Comparison of ENCODE assay signal across 35 cellular contexts in the genomic region with DNA sequence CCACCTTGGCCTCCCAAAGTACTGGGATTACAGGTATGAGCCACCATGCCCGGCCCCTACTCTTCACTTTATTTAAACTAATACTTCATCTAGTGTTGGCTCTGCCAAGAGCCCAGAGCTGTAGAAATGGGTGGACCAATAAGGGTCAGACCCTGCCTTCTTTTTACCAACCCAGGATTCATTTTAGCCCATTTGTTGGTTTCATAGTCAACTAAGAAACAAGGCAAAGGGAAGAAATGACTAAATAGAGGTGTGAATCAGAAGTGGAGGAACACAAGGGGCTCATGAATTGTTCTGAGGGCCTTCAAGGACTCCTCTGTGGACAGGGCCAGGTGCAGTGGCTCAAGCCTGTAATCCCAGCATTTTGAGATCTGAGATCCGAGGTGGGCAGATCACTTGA. TPM values are rescaled to one million over a fixed set of nuclear protein-coding genes. Genes with fewer than 3 reads are reported as not detected.
DNase-seq lines count a peak whose midpoint lies in the region; ATAC-seq and TF ChIP-seq lines count a peak whose summit lies in the region.
"Had no signal": no experiment of that assay in that cellular context is flagged by ENCODE, and none has a peak within 500 bp of the region (broad histone marks: within the 10 kb centered on the region; RNA-seq: fewer than 3 reads in every experiment).

No MANE protein-coding gene starts in this region.

- H4K20me1 ChIP-seq in PC-9 (ENCODE audit: insufficient read depth) (no peaks in the 10 kb centered on the region), smooth muscle cell (ENCODE audit: low read depth) (no peaks in the 10 kb centered on the region)

- no peaks in the 10 kb centered on the region for H3K36me3 Mint-ChIP-seq in activated naive CD4-positive, alpha-beta T cell treated with anti-CD3 and anti-CD28 coated beads, Interleukin-2, amount 50 U/mL, for 72 hours
- H3K36me3 Mint-ChIP-seq in activated naive CD4-positive, alpha-beta T cell treated with anti-CD3 and anti-CD28 coated beads, Interleukin-2, amount 10 ng/mL, durations not matched to agents 7 days and 5 days, result no peaks in the 10 kb centered on the region
- H3K36me3 Mint-ChIP-seq: immature natural killer cell, neural progenitor cell had no signal

- peaks cover 43% of the 10 kb centered on the region; the same call in 1 of the 2 replicates for H3F3A ChIP-seq in PC-9 (ENCODE audit: insufficient read depth, low read depth)
- H3F3A ChIP-seq in smooth muscle cell (ENCODE audit: low read depth), result peaks cover 5% of the 10 kb centered on the region

- H3K79me2 ChIP-seq in PC-9 (ENCODE audit: low read depth) (no peaks in the 10 kb centered on the region), smooth muscle cell (ENCODE audit: low read depth) (no peaks in the 10 kb centered on the region)

- no peak overlapping the region for H3K9ac ChIP-seq in smooth muscle cell (ENCODE audit: low read depth)
- H3K9ac ChIP-seq: neural progenitor cell had no signal

- peaks cover 60% of the 10 kb centered on the region for H3K4me1 ChIP-seq in PC-9 (replicated peaks; ENCODE audit: insufficient read depth)
- no peaks in the 10 kb centered on the region for H3K4me1 ChIP-seq in right cardiac atrium (ENCODE audit: control insufficient read depth, insufficient read depth, low read length)
- H3K4me1 ChIP-seq in smooth muscle cell (ENCODE audit: low read depth), result peaks cover 7% of the 10 kb centered on the region
- H3K4me1 ChIP-seq: colonic mucosa, neural progenitor cell had no signal

- TF ChIP-seq CTCF in PC-9 (conservative IDR thresholded peaks at IDR 0.05) (no peak), smooth muscle cell (IDR thresholded peaks at IDR 0.05; ENCODE audit: borderline replicate concordance, insufficient read depth, poor library complexity, severe bottlenecking) (no peak)

- intact Hi-C loops in PC-9 (cut with micrococcal nuclease; ENCODE audit: unreplicated experiment), result loop anchor here (1.0 to 5.0 kb wide), 4 partner anchors 31 to 111 kb away; no protein-coding TSS in a partner anchor
- intact Hi-C loops in right cardiac atrium (cut with DNase I), result loop anchor here (2.0 to 5.0 kb wide), 2 partner anchors 39 kb away; no protein-coding TSS in a partner anchor

- DNase-seq in activated naive CD4-positive, alpha-beta T cell treated with anti-CD3 and anti-CD28 coated beads, Interleukin-2, amount 50 U/mL, for 72 hours (ENCODE audit: low spot score in 2 of 2), result no peak
- no peak for DNase-seq in activated naive CD4-positive, alpha-beta T cell treated with anti-CD3 and anti-CD28 coated beads, Interleukin-2, amount 10 ng/mL, durations not matched to agents 7 days and 5 days
- DNase-seq in PC-9 (no peak), right cardiac atrium (no peak), smooth muscle cell (lab: John Stamatoyannopoulos, UW; ENCODE audit: unreplicated experiment) (no peak)
- DNase-seq in stimulated activated CD4-positive, alpha-beta T cell treated with anti-CD3 and anti-CD28 coated beads, Interleukin-2, amount 100 ng/mL, for 24 hours, result no peak
- DNase-seq: activated CD4-positive, alpha-beta T cell treated with anti-CD3 and anti-CD28 coated beads, Interleukin-2, amount 50 U/mL, for 4 hours; activated CD4-positive, CD25-positive, alpha-beta regulatory T cell; activated naive CD4-positive, alpha-beta T cell treated with anti-CD3 and anti-CD28 coated beads, Interleukin-2, amount 50 U/mL, for 16 hours; Calu3; CD4-positive, CD25-positive, alpha-beta regulatory T cell; colonic mucosa; DMS79 treated with DMSO at 0.1 percent for 48 hours; effector CD4-positive, alpha-beta T cell; GDM1; immature natural killer cell; KG1; MG63; NCI-H1105 treated with DMSO at 0.1 percent for 48 hours; NCI-H187 treated with DMSO at 0.1 percent for 48 hours; NCI-H2171; NCI-H510A treated with DMSO at 0.1 percent for 48 hours; RPMI8226; stimulated activated naive B cell treated with anti-CD40 and anti-IgM and Interleukin-4, amounts not matched to agents 10 μg/mL and 1 μg/mL and 100 μg/mL, for 72 hours; substantia nigra; upper lobe of right lung had no signal

- H3K9me3 Mint-ChIP-seq in activated naive CD4-positive, alpha-beta T cell treated with anti-CD3 and anti-CD28 coated beads, Interleukin-2, amount 50 U/mL, for 72 hours, result no peaks in the 10 kb centered on the region
- no peaks in the 10 kb centered on the region for H3K9me3 Mint-ChIP-seq in activated naive CD4-positive, alpha-beta T cell treated with anti-CD3 and anti-CD28 coated beads, Interleukin-2, amount 10 ng/mL, durations not matched to agents 7 days and 5 days
- H3K9me3 Mint-ChIP-seq: activated T-helper 1 cell treated with anti-CD3 and anti-CD28 coated beads, Interleukin-12 subunit alpha, Interleukin-12 subunit beta, Interleukin-2, Interleukin-4 antibody, amounts not matched to agents 30 ng/mL and 10 ng/mL and 1 ng/mL, durations not matched to agents 14 hours and 24 hours and 36 hours; CD4-positive, CD25-positive, alpha-beta regulatory T cell; immature natural killer cell; neural progenitor cell; stimulated activated naive B cell treated with anti-CD40 and anti-IgM and Interleukin-4, amounts not matched to agents 10 μg/mL and 1 μg/mL and 100 μg/mL, for 72 hours; T-helper 1 cell treated with Interleukin-12 subunit alpha and Interleukin-12 subunit beta and Interleukin-4 antibody, amounts not matched to agents 30 μg/mL and 1 μg/mL, for 36 hours had no signal

- H3K9me3 ChIP-seq in PC-9 (ENCODE audit: insufficient read depth, low read depth) (no peaks in the 10 kb centered on the region), right cardiac atrium (ENCODE audit: control insufficient read depth, low read length) (no peaks in the 10 kb centered on the region), smooth muscle cell (replicated peaks; ENCODE audit: low read depth) (no peaks in the 10 kb centered on the region)
- H3K9me3 ChIP-seq: colonic mucosa, MG63, upper lobe of right lung had no signal

- peak overlapping the region in 1 of 2 donors; percentile 1 for H3K27ac Mint-ChIP-seq in activated naive CD4-positive, alpha-beta T cell treated with anti-CD3 and anti-CD28 coated beads, Interleukin-2, amount 50 U/mL, for 72 hours
- H3K27ac Mint-ChIP-seq in activated naive CD4-positive, alpha-beta T cell treated with anti-CD3 and anti-CD28 coated beads, Interleukin-2, amount 10 ng/mL, durations not matched to agents 7 days and 5 days, result no peak overlapping the region
- H3K27ac Mint-ChIP-seq: activated T-helper 1 cell treated with anti-CD3 and anti-CD28 coated beads, Interleukin-12 subunit alpha, Interleukin-12 subunit beta, Interleukin-2, Interleukin-4 antibody, amounts not matched to agents 30 ng/mL and 10 ng/mL and 1 ng/mL, durations not matched to agents 14 hours and 24 hours and 36 hours; T-helper 1 cell treated with Interleukin-12 subunit alpha and Interleukin-12 subunit beta and Interleukin-4 antibody, amounts not matched to agents 30 μg/mL and 1 μg/mL, for 36 hours had no signal

- POLR2A ChIA-PET in PC-9 (lab: Charles Lee; ENCODE audit: unreplicated experiment), result no interaction called here

- H2AFZ ChIP-seq in PC-9, result no peak overlapping the region
- H2AFZ ChIP-seq in smooth muscle cell (ENCODE audit: low read depth), result no peak overlapping the region
- H2AFZ ChIP-seq: neural progenitor cell had no signal

- CTCF ChIA-PET in activated naive CD4-positive, alpha-beta T cell treated with anti-CD3 and anti-CD28 coated beads, Interleukin-2, amount 10 ng/mL, durations not matched to agents 7 days and 5 days (lab: Charles Lee), result interaction anchor here (4.5 kb wide), 1 partner anchor 20 kb away, joined by 31 read pairs; no protein-coding TSS in a partner anchor
- CTCF ChIA-PET in PC-9 (lab: Charles Lee), result no interaction called here

- H3K4me3 ChIP-seq in PC-9, result no peak overlapping the region
- H3K4me3 ChIP-seq in right cardiac atrium (ENCODE audit: low read length), result no peak overlapping the region
- H3K4me3 ChIP-seq in smooth muscle cell, result no peak overlapping the region
- H3K4me3 ChIP-seq: colonic mucosa, MG63, neural progenitor cell, upper lobe of right lung had no signal

- H3K27me3 ChIP-seq in PC-9 (ENCODE audit: insufficient read depth, low read depth) (no peaks in the 10 kb centered on the region), right cardiac atrium (ENCODE audit: control insufficient read depth, insufficient read depth) (no peaks in the 10 kb centered on the region), smooth muscle cell (ENCODE audit: low read depth) (no peaks in the 10 kb centered on the region)
- H3K27me3 ChIP-seq: colonic mucosa, MG63, neural progenitor cell, upper lobe of right lung had no signal

- H3K27ac ChIP-seq in PC-9 (peak overlapping the region; percentile 43), right cardiac atrium (ENCODE audit: low read length) (peak overlapping the region; percentile 90), smooth muscle cell (ENCODE audit: low read depth) (peak overlapping the region; percentile 70)
- H3K27ac ChIP-seq: colonic mucosa, HL-60, neural progenitor cell had no signal

- H3K36me3 ChIP-seq in PC-9 (ENCODE audit: low read depth) (no peaks in the 10 kb centered on the region), smooth muscle cell (ENCODE audit: low read depth) (no peaks in the 10 kb centered on the region)
- H3K36me3 ChIP-seq: colonic mucosa, MG63, neural progenitor cell had no signal

- no peaks in the 10 kb centered on the region for H3K9me2 ChIP-seq in PC-9 (ENCODE audit: insufficient read depth)

- peak; percentile 17 to 78 for ATAC-seq in activated naive CD4-positive, alpha-beta T cell treated with anti-CD3 and anti-CD28 coated beads, Interleukin-2, amount 50 U/mL, for 72 hours
- ATAC-seq in right cardiac atrium (no peak), HG03565 (IDR thresholded peaks at IDR 0.05; ENCODE audit: unreplicated experiment) (no peak), HG02970 (IDR thresholded peaks at IDR 0.05; ENCODE audit: low FRiP score, unreplicated experiment) (no peak)
- ATAC-seq: stimulated activated naive B cell treated with anti-CD40 and anti-IgM and Interleukin-4, amounts not matched to agents 10 μg/mL and 1 μg/mL and 100 μg/mL, for 72 hours had no signal

- WGBS in right cardiac atrium, result 69% methylated on average over 2 of the region's 2 CpGs
- WGBS in smooth muscle cell (ENCODE audit: low lambda C conversion rate), result 47% methylated on average over 2 of the region's 2 CpGs

- H3K4me2 ChIP-seq in PC-9 (no peak overlapping the region), smooth muscle cell (no peak overlapping the region)
- H3K4me2 ChIP-seq: neural progenitor cell had no signal

- H3K4me3 Mint-ChIP-seq in activated naive CD4-positive, alpha-beta T cell treated with anti-CD3 and anti-CD28 coated beads, Interleukin-2, amount 10 ng/mL, durations not matched to agents 7 days and 5 days, result no peak overlapping the region
- H3K4me3 Mint-ChIP-seq: activated T-helper 1 cell treated with anti-CD3 and anti-CD28 coated beads, Interleukin-12 subunit alpha, Interleukin-12 subunit beta, Interleukin-2, Interleukin-4 antibody, amounts not matched to agents 30 ng/mL and 10 ng/mL and 1 ng/mL, durations not matched to agents 14 hours and 24 hours and 36 hours; CD4-positive, CD25-positive, alpha-beta regulatory T cell; immature natural killer cell; stimulated activated naive B cell treated with anti-CD40 and anti-IgM and Interleukin-4, amounts not matched to agents 10 μg/mL and 1 μg/mL and 100 μg/mL, for 72 hours; T-helper 1 cell treated with Interleukin-12 subunit alpha and Interleukin-12 subunit beta and Interleukin-4 antibody, amounts not matched to agents 30 μg/mL and 1 μg/mL, for 36 hours had no signal

- H3K27me3 Mint-ChIP-seq in activated naive CD4-positive, alpha-beta T cell treated with anti-CD3 and anti-CD28 coated beads, Interleukin-2, amount 10 ng/mL, durations not matched to agents 7 days and 5 days, result peaks cover 26% of the 10 kb centered on the region

- no peaks in the 10 kb centered on the region for H3K4me1 Mint-ChIP-seq in activated naive CD4-positive, alpha-beta T cell treated with anti-CD3 and anti-CD28 coated beads, Interleukin-2, amount 10 ng/mL, durations not matched to agents 7 days and 5 days
- H3K4me1 Mint-ChIP-seq: CD4-positive, CD25-positive, alpha-beta regulatory T cell; immature natural killer cell had no signal

- no TSS peak for BruUV-seq in PC-9 (replicated peaks; lab: Mats Ljungman, UMichigan)

RNA-seq across cellular contexts. Expression of a gene that starts 1.1 kb away (rescaled TPM):
- total RNA-seq in activated naive CD4-positive, alpha-beta T cell treated with anti-CD3 and anti-CD28 coated beads, Interleukin-2, amount 50 U/mL, for 72 hours, result under 1 TPM; 0.25 to 0.39 TPM
- total RNA-seq in PC-9 (2021) (5.5 and 8.4 TPM in 2 replicates), right cardiac atrium (10 to 100 TPM in 3 of 4 donors, 1 to 10 TPM in 1; 9.9 to 19.3 (median 17.8) TPM), smooth muscle cell (not detected in 2 replicates)
- polyA plus RNA-seq in right cardiac atrium (67.6 TPM), smooth muscle cell (0.30 TPM in 1 of 2 replicates, not detected in the other)
- total RNA-seq: activated T-helper 1 cell treated with anti-CD3 and anti-CD28 coated beads, Interleukin-12 subunit alpha, Interleukin-12 subunit beta, Interleukin-2, Interleukin-4 antibody, amounts not matched to agents 30 ng/mL and 10 ng/mL and 1 ng/mL, durations not matched to agents 14 hours and 24 hours and 36 hours; CD4-positive, CD25-positive, alpha-beta regulatory T cell; left lobe of liver; mesenteric fat pad; sciatic nerve had no signal
- polyA plus RNA-seq: CD4-positive, CD25-positive, alpha-beta regulatory T cell; immature natural killer cell had no signal

RNA-seq across cellular contexts. Expression of a gene that starts 10.5 kb away (rescaled TPM):
- not detected for total RNA-seq in activated naive CD4-positive, alpha-beta T cell treated with anti-CD3 and anti-CD28 coated beads, Interleukin-2, amount 50 U/mL, for 72 hours
- 3.4 and 4.4 TPM in 2 replicates for total RNA-seq in PC-9 (2021)
- total RNA-seq in right cardiac atrium, result 10 to 100 TPM in 3 of 4 donors, 1 to 10 TPM in 1; 4.4 to 13.4 (median 11.7) TPM
- 15.0 TPM for polyA plus RNA-seq in right cardiac atrium
- total RNA-seq in smooth muscle cell, result not detected in 2 replicates
- 0.10 TPM in 1 of 2 replicates, not detected in the other for polyA plus RNA-seq in smooth muscle cell
- total RNA-seq: activated T-helper 1 cell treated with anti-CD3 and anti-CD28 coated beads, Interleukin-12 subunit alpha, Interleukin-12 subunit beta, Interleukin-2, Interleukin-4 antibody, amounts not matched to agents 30 ng/mL and 10 ng/mL and 1 ng/mL, durations not matched to agents 14 hours and 24 hours and 36 hours; CD4-positive, CD25-positive, alpha-beta regulatory T cell had no signal
- polyA plus RNA-seq: CD4-positive, CD25-positive, alpha-beta regulatory T cell; immature natural killer cell had no signal

RNA-seq across cellular contexts. Expression of a gene that starts 15.8 kb away (rescaled TPM):
- not detected for total RNA-seq in activated naive CD4-positive, alpha-beta T cell treated with anti-CD3 and anti-CD28 coated beads, Interleukin-2, amount 50 U/mL, for 72 hours
- 0.45 and 0.59 TPM in 2 replicates for total RNA-seq in PC-9 (2021)
- total RNA-seq in right cardiac atrium, result under 1 TPM in 3 of 4 donors, not detected in 1; 0.25 to 0.76 (median 0.31) TPM
- polyA plus RNA-seq in right cardiac atrium, result 0.20 TPM
- not detected in 2 replicates for total RNA-seq in smooth muscle cell
- not detected in 2 replicates for polyA plus RNA-seq in smooth muscle cell
- total RNA-seq: activated T-helper 1 cell treated with anti-CD3 and anti-CD28 coated beads, Interleukin-12 subunit alpha, Interleukin-12 subunit beta, Interleukin-2, Interleukin-4 antibody, amounts not matched to agents 30 ng/mL and 10 ng/mL and 1 ng/mL, durations not matched to agents 14 hours and 24 hours and 36 hours; CD4-positive, CD25-positive, alpha-beta regulatory T cell; colonic mucosa; mesenteric fat pad; sciatic nerve; upper lobe of right lung had no signal
- polyA plus RNA-seq: CD4-positive, CD25-positive, alpha-beta regulatory T cell; immature natural killer cell had no signal

RNA-seq across cellular contexts. Expression of a gene that starts 59.6 kb away (rescaled TPM):
- 1 to 10 TPM; 1.1 to 6.0 TPM for total RNA-seq in activated naive CD4-positive, alpha-beta T cell treated with anti-CD3 and anti-CD28 coated beads, Interleukin-2, amount 50 U/mL, for 72 hours
- total RNA-seq in PC-9 (2021) (10.0 and 10.6 TPM in 2 replicates), right cardiac atrium (10 to 100 TPM; 10.1 to 11.7 (median 11.0) TPM), smooth muscle cell (2.9 and 9.3 TPM in 2 replicates)
- polyA plus RNA-seq in right cardiac atrium (23.3 TPM), smooth muscle cell (11.3 and 16.8 TPM in 2 replicates)

Comparison
In these comparisons a context has a peak if more than half of its experiments do, and no peak if none do; other contexts are left out.
1. ATAC-seq: peak in activated naive CD4-positive, alpha-beta T cell treated with anti-CD3 and anti-CD28 coated beads, Interleukin-2, amount 50 U/mL, for 72 hours (2 of 2); none in right cardiac atrium (0 of 2), HG03565 (single experiment) and HG02970 (single experiment).
2. Peak in every context shown above with its lines, with median percentiles within 50 percentile points of each other: H3K27ac ChIP-seq.